ENCODE assay signal across 8 cellular contexts in the genomic region with DNA sequence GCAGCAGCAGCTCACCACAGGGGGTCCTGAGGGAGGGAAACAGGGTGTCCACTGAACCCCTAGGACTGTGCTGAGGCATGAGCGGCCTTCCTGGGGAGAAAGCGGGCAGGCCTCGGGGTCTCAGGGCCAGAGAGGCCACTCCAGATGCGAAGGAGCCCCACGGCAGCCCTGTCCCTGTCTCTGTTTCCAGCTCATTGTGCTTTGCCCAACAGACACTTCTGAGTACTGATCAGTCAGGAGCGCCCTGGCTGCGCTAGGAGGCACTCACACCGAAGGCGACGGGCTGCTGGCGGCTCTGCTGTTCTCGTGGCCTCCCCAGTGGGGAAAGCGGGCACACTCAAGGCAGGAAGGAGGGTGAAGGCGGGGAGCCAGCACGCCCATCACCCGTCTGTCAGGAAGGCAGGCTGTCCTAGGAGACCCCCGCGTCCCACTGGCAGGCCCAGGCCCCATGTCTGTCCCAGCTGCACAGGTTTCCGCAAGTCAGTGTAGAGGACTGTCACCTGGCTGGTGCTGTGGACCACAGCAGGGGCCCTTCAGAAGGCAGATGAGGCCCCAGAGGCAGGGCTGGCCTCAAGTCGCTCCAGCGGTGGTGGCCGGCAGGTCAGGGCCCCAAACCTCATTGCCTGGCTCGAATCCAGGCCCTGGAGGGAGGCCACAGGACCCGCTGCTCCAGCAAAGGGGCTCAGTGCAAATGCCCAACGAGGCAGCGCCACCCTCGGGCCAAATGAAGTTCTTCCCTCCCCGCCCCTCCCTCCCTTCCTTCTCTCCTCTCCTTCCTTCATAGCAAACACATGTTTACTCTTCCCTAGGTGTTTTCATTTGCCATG. TPM values are rescaled to one million over a fixed set of nuclear protein-coding genes. Genes with fewer than 3 reads are reported as not detected.
DNase-seq lines count a peak whose midpoint lies in the region; ATAC-seq lines count a peak whose summit lies in the region.

No MANE protein-coding gene starts in this region.

- H3K36me3 Mint-ChIP-seq in T-helper 17 cell (ENCODE audit: low read depth), result no peaks in the 10 kb centered on the region
- H3K36me3 Mint-ChIP-seq in stimulated activated effector memory CD8-positive, alpha-beta T cell treated with anti-CD3 and anti-CD28 coated beads, Interleukin-12 subunit alpha, Interleukin-12 subunit beta, amount 100 ng/mL, for 72 hours, result no peaks in the 10 kb centered on the region

- no peak overlapping the region for H2AK5ac ChIP-seq in mesendoderm (ENCODE audit: low read length)

- H2BK5ac ChIP-seq in mesendoderm (ENCODE audit: low read length), result no peak overlapping the region

- no peak overlapping the region for H3K4ac ChIP-seq in mesendoderm (ENCODE audit: low read depth, low read length)

- ATAC-seq in HG02938 (IDR thresholded peaks at IDR 0.05; ENCODE audit: unreplicated experiment) (peak; percentile 11), T-helper 17 cell (no peak)
- no peak for ATAC-seq in stimulated activated effector memory CD8-positive, alpha-beta T cell treated with anti-CD3 and anti-CD28 coated beads, Interleukin-12 subunit alpha, Interleukin-12 subunit beta, amount 100 ng/mL, for 72 hours

- H2BK15ac ChIP-seq in mesendoderm (replicated peaks; ENCODE audit: low read depth), result no peak overlapping the region

- H3K4me2 ChIP-seq in mesendoderm (ENCODE audit: low read length), result no peak overlapping the region

- no peak overlapping the region for H3K4me3 ChIP-seq in mesendoderm (ENCODE audit: low read length)

- no CpG with 5 or more reads among the region's 28 CpGs for WGBS in mesendoderm (ENCODE audit: extremely low coverage, insufficient coverage, low lambda C conversion rate)

- H4K8ac ChIP-seq in mesendoderm (ENCODE audit: low read depth, low read length), result no peak overlapping the region

- no peak overlapping the region for H3K23ac ChIP-seq in mesendoderm (ENCODE audit: low read length)

- no peak overlapping the region for H3K9ac ChIP-seq in mesendoderm (ENCODE audit: low read length)

- no peak overlapping the region for H3K27ac Mint-ChIP-seq in T-helper 17 cell
- no peak overlapping the region for H3K27ac Mint-ChIP-seq in stimulated activated effector memory CD8-positive, alpha-beta T cell treated with anti-CD3 and anti-CD28 coated beads, Interleukin-12 subunit alpha, Interleukin-12 subunit beta, amount 100 ng/mL, for 72 hours

- H3K79me2 ChIP-seq in mesendoderm (ENCODE audit: control insufficient read depth, insufficient read depth, low read length), result no peaks in the 10 kb centered on the region

- H3K4me1 ChIP-seq in mesendoderm (ENCODE audit: control insufficient read depth, low read depth, low read length), result no peaks in the 10 kb centered on the region

- no peak overlapping the region for H3K18ac ChIP-seq in mesendoderm (ENCODE audit: low read length)

- no peak overlapping the region for H2BK120ac ChIP-seq in mesendoderm (ENCODE audit: low read depth, low read length)

- no peak overlapping the region for H4K5ac ChIP-seq in mesendoderm (ENCODE audit: low read length)

- H3K36me3 ChIP-seq in mesendoderm (ENCODE audit: control insufficient read depth, insufficient read depth, low read length), result no peaks in the 10 kb centered on the region

- H3K27me3 ChIP-seq in mesendoderm (ENCODE audit: insufficient read depth, low read length, poor library complexity), result no peaks in the 10 kb centered on the region

- no peaks in the 10 kb centered on the region for H3K9me3 ChIP-seq in T-helper 17 cell (ENCODE audit: control insufficient read depth, low read length, poor library complexity, severe bottlenecking)

- no peak overlapping the region for H3K27ac ChIP-seq in mesendoderm (ENCODE audit: low read depth, low read length)

- peaks cover 4% of the 10 kb centered on the region for H3K4me1 Mint-ChIP-seq in T-helper 17 cell
- peaks cover 6% of the 10 kb centered on the region for H3K4me1 Mint-ChIP-seq in stimulated activated effector memory CD8-positive, alpha-beta T cell treated with anti-CD3 and anti-CD28 coated beads, Interleukin-12 subunit alpha, Interleukin-12 subunit beta, amount 100 ng/mL, for 72 hours

- no peaks in the 10 kb centered on the region for H3K79me1 ChIP-seq in mesendoderm (ENCODE audit: low read length)

- no peaks in the 10 kb centered on the region for H3K27me3 Mint-ChIP-seq in T-helper 17 cell

- peak; percentile 27 for DNase-seq in activated CD4-positive, alpha-beta T cell treated with anti-CD3 and anti-CD28 coated beads for 48 hours
- no peak for DNase-seq in activated CD4-positive, alpha-beta T cell treated with anti-CD3 and anti-CD28 coated beads for 1 hour
- DNase-seq in T-helper 17 cell (no peak), mesendoderm (peak; percentile 40), NCI-H128 (lab: John Stamatoyannopoulos, UW; ENCODE audit: unreplicated experiment) (no peak), NCI-H345 treated with DMSO at 0.1 percent for 48 hours (lab: John Stamatoyannopoulos, UW; ENCODE audit: unreplicated experiment) (no peak)
- DNase-seq in stimulated activated effector memory CD8-positive, alpha-beta T cell treated with anti-CD3 and anti-CD28 coated beads, Interleukin-12 subunit alpha, Interleukin-12 subunit beta, amount 100 ng/mL, for 72 hours (ENCODE audit: low spot score in 2 of 2), result no peak

- H3K9me3 Mint-ChIP-seq in stimulated activated effector memory CD8-positive, alpha-beta T cell treated with anti-CD3 and anti-CD28 coated beads, Interleukin-12 subunit alpha, Interleukin-12 subunit beta, amount 100 ng/mL, for 72 hours, result peaks cover 3% of the 10 kb centered on the region

- peak overlapping the region; percentile 39 for H3K4me3 Mint-ChIP-seq in T-helper 17 cell
- no peak overlapping the region for H3K4me3 Mint-ChIP-seq in stimulated activated effector memory CD8-positive, alpha-beta T cell treated with anti-CD3 and anti-CD28 coated beads, Interleukin-12 subunit alpha, Interleukin-12 subunit beta, amount 100 ng/mL, for 72 hours

- peak overlapping the region; percentile 25 for H3K56ac ChIP-seq in mesendoderm (ENCODE audit: low read length)

RNA-seq across cellular contexts. Expression of a gene that starts 6.8 kb away (rescaled TPM):
- total RNA-seq in T-helper 17 cell, result under 1 TPM in 1 of 2 donors, not detected in 1; 0.05 TPM
- polyA plus RNA-seq in mesendoderm (2013, experiment 1 of 2), result 0.46 TPM
- 0.50 TPM for polyA plus RNA-seq in mesendoderm (2013, experiment 2 of 2)

RNA-seq across cellular contexts. Expression of a gene that starts 31.6 kb away (rescaled TPM):
- total RNA-seq in T-helper 17 cell, result not detected
- 0.03 TPM for polyA plus RNA-seq in mesendoderm (2013, experiment 1 of 2)
- not detected for polyA plus RNA-seq in mesendoderm (2013, experiment 2 of 2)

RNA-seq across cellular contexts. Expression of a gene that starts 46.1 kb away (rescaled TPM):
- 10 to 100 TPM; 15.9 to 17.8 TPM for total RNA-seq in T-helper 17 cell
- polyA plus RNA-seq in mesendoderm (2013, experiment 1 of 2), result 35.0 TPM
- polyA plus RNA-seq in mesendoderm (2013, experiment 2 of 2), result 35.4 TPM

RNA-seq across cellular contexts. Expression of a gene that starts 51.9 kb away (rescaled TPM):
- total RNA-seq in T-helper 17 cell, result not detected
- polyA plus RNA-seq in mesendoderm (2013, experiment 1 of 2), result 0.39 TPM
- polyA plus RNA-seq in mesendoderm (2013, experiment 2 of 2), result 0.41 TPM

Comparison
In these comparisons a context has a peak if more than half of its experiments do, and no peak if none do; other contexts are left out.
1. DNase-seq: peak in activated CD4-positive, alpha-beta T cell treated with anti-CD3 and anti-CD28 coated beads for 48 hours (single experiment) and mesendoderm (single experiment); none in activated CD4-positive, alpha-beta T cell treated with anti-CD3 and anti-CD28 coated beads for 1 hour (single experiment), T-helper 17 cell (0 of 3), NCI-H128 (single experiment), stimulated activated effector memory CD8-positive, alpha-beta T cell treated with anti-CD3 and anti-CD28 coated beads, Interleukin-12 subunit alpha, Interleukin-12 subunit beta, amount 100 ng/mL, for 72 hours (0 of 2) and NCI-H345 treated with DMSO at 0.1 percent for 48 hours (single experiment).